Comparison of ENCODE assay signal across 8 cellular contexts in genomic region chr15:42704492-42704926, GRCh38. TPM values are rescaled to one million over a fixed set of nuclear protein-coding genes. Genes with fewer than 3 reads are reported as not detected.
DNase-seq lines count a peak whose midpoint lies in the region; ATAC-seq and TF ChIP-seq lines count a peak whose summit lies in the region.

No MANE protein-coding gene starts in this region.

- H3K36me3 Mint-ChIP-seq in GM23338 (ENCODE audit: low read depth) = peaks cover 7% of the 10 kb centered on the region; the same call in 2 of the 3 replicates
- peaks cover 7% of the 10 kb centered on the region for H3K36me3 Mint-ChIP-seq in activated CD4-positive, alpha-beta T cell treated with anti-CD3 and anti-CD28 coated beads for 36 hours (ENCODE audit: low read depth)

- H3K36me3 ChIP-seq in GM23338 (ENCODE audit: insufficient read depth) (no peaks in the 10 kb centered on the region), left lung (no peaks in the 10 kb centered on the region)

- H3K79me2 ChIP-seq in GM23338 (replicated peaks; ENCODE audit: insufficient read depth) = no peaks in the 10 kb centered on the region

- H3K9me3 Mint-ChIP-seq in GM23338 = no peaks in the 10 kb centered on the region; the same call in 2 of the 3 replicates
- H3K9me3 Mint-ChIP-seq in activated CD4-positive, alpha-beta T cell treated with anti-CD3 and anti-CD28 coated beads for 36 hours (ENCODE audit: low read depth) = no peaks in the 10 kb centered on the region

- H2AFZ ChIP-seq in GM23338 = no peak overlapping the region

- H3K4me3 ChIP-seq in AG09309 (ENCODE audit: control insufficient read depth, low read depth, low read length) = no peak overlapping the region
- no peak overlapping the region for H3K4me3 ChIP-seq in GM23338
- no peak overlapping the region for H3K4me3 ChIP-seq in coronary artery
- H3K4me3 ChIP-seq in left lung = no peak overlapping the region

- peak; percentile 93 for TF ChIP-seq CTCF in AG09309 (IDR thresholded peaks at IDR 0.05; ENCODE audit: control insufficient read depth, insufficient read depth, low read depth, low read length, missing control alignments)
- TF ChIP-seq CTCF in GM23338 (conservative IDR thresholded peaks at IDR 0.05; ENCODE audit: low read depth in 2 of 2) = peak; percentile 87 to 97
- TF ChIP-seq CTCF in coronary artery (IDR thresholded peaks at IDR 0.05) = peak; percentile 62
- TF ChIP-seq CTCF in left lung (IDR thresholded peaks at IDR 0.05) = peak; percentile 66 to 81

- H3F3A ChIP-seq in GM23338 (replicated peaks; ENCODE audit: low read depth) = no peaks in the 10 kb centered on the region

- intact Hi-C loops in activated CD4-positive, alpha-beta T cell treated with anti-CD3 and anti-CD28 coated beads for 36 hours (cut with DNase I, micrococcal nuclease) = loop anchor here (1.0 kb wide), 3 partner anchors 222 to 581 kb away; no protein-coding TSS in a partner anchor
- intact Hi-C loops in left lung (cut with DNase I) = loop anchor here in 1 of 2 donors (10.0 kb wide), 1 partner anchor 220 kb away; the partner anchor contains the start of gene TTBK2

- POLR2A ChIA-PET in activated CD4-positive, alpha-beta T cell treated with anti-CD3 and anti-CD28 coated beads for 36 hours (lab: Charles Lee) = no interaction called here

- no peak overlapping the region for H3K4me3 Mint-ChIP-seq in GM23338
- H3K4me3 Mint-ChIP-seq in activated CD4-positive, alpha-beta T cell treated with anti-CD3 and anti-CD28 coated beads for 36 hours = no peak overlapping the region

- H3K27me3 ChIP-seq in GM23338 (ENCODE audit: insufficient read depth) = no peaks in the 10 kb centered on the region
- H3K27me3 ChIP-seq in left lung = no peaks in the 10 kb centered on the region

- H3K27ac ChIP-seq in GM23338 (ENCODE audit: low read depth) (no peak overlapping the region), coronary artery (no peak overlapping the region), left lung (no peak overlapping the region)

- peak; percentile 100 for ATAC-seq in GM23338
- peak; percentile 98 for ATAC-seq in activated CD4-positive, alpha-beta T cell treated with anti-CD3 and anti-CD28 coated beads for 36 hours
- peak; percentile 99 for ATAC-seq in left lung

- H4K20me1 ChIP-seq in GM23338 (replicated peaks; ENCODE audit: insufficient read depth) = no peaks in the 10 kb centered on the region; the same call in 1 of the 2 replicates

- no peak overlapping the region for H3K4me2 ChIP-seq in GM23338

- H3K27ac Mint-ChIP-seq in GM23338 = no peak overlapping the region
- no peak overlapping the region for H3K27ac Mint-ChIP-seq in activated CD4-positive, alpha-beta T cell treated with anti-CD3 and anti-CD28 coated beads for 36 hours

- CTCF ChIA-PET in activated CD4-positive, alpha-beta T cell treated with anti-CD3 and anti-CD28 coated beads for 36 hours (lab: Charles Lee) = interaction anchor here (0.6 to 6.0 kb wide), 2 partner anchors 36 to 222 kb away, joined by 3 to 46 read pairs; no protein-coding TSS in a partner anchor

- H3K4me1 ChIP-seq in GM23338 (ENCODE audit: insufficient read depth) (no peaks in the 10 kb centered on the region), left lung (peaks cover 0 to 13% of the 10 kb centered on the region in 2 donors)

- DNase-seq in AG09309 (ENCODE audit: low read depth) (peak; percentile 31), GM23338 (ENCODE audit: low spot score) (peak; percentile 92), NCI-H510A (lab: John Stamatoyannopoulos, UW) (peak; percentile 5), coronary artery (ENCODE audit: low spot score) (peak; percentile 72), left lung (peak in 1 of 2 donors; percentile 47), middle frontal gyrus (ENCODE audit: extremely low spot score, low spot score) (no peak)
- DNase-seq in activated CD4-positive, alpha-beta T cell treated with anti-CD3 and anti-CD28 coated beads for 36 hours = peak; percentile 78
- peak; percentile 36 to 45 for DNase-seq in stimulated activated CD4-positive, alpha-beta T cell treated with anti-CD3 and anti-CD28 coated beads, Interleukin-4, amount 100 ng/mL, for 48 hours (ENCODE audit: low read depth in 2 of 2)

- no peaks in the 10 kb centered on the region for H3K4me1 Mint-ChIP-seq in GM23338
- peaks cover 5% of the 10 kb centered on the region for H3K4me1 Mint-ChIP-seq in activated CD4-positive, alpha-beta T cell treated with anti-CD3 and anti-CD28 coated beads for 36 hours

- H3K9me2 ChIP-seq in GM23338 (ENCODE audit: insufficient read depth) = 0 out of 2 replicates have a peak, but pooled peaks cover 6% of the 10 kb centered on the region

- no peaks in the 10 kb centered on the region for H3K9me3 ChIP-seq in left lung

- H3K27me3 Mint-ChIP-seq in GM23338 (ENCODE audit: insufficient read depth, low read depth, poor library complexity) = no peaks in the 10 kb centered on the region
- H3K27me3 Mint-ChIP-seq in activated CD4-positive, alpha-beta T cell treated with anti-CD3 and anti-CD28 coated beads for 36 hours = no peaks in the 10 kb centered on the region

TF ChIP-seq in GM23338, 12 proteins besides CTCF, POLR2A, EP300 and RAD21 (continues in another document):
- no peak for TF ChIP-seq ZNF462 (CRISPR knock-in tag; IDR thresholded peaks at IDR 0.05)
- no peak for TF ChIP-seq CREB1 (CRISPR knock-in tag; IDR thresholded peaks at IDR 0.05; ENCODE audit: low read depth)
- no peak for TF ChIP-seq ZNF331 (CRISPR knock-in tag; IDR thresholded peaks at IDR 0.05; ENCODE audit: low read depth)

RNA-seq across cellular contexts. Expression of gene CDAN1, which starts 32.4 kb away (rescaled TPM):
- total RNA-seq in GM23338 (2014; rRNA removed; shearing (Covaris generic)) = 14.7 and 15.8 TPM in 2 replicates
- 6.0 and 6.6 TPM in 2 replicates for polyA plus RNA-seq in GM23338 (2016; fragmentation: Nextera tagmentation; extraction: Ambion mirVana)
- total RNA-seq in activated CD4-positive, alpha-beta T cell treated with anti-CD3 and anti-CD28 coated beads for 36 hours = 10 to 100 TPM; 12.9 to 16.6 TPM
- 10 to 100 TPM; 13.4 to 17.4 TPM for total RNA-seq in left lung
